14 cellular contexts compared by ENCODE assay signal in genomic region chr5:134568339-134568700, GRCh38. TPM values are rescaled to one million over a fixed set of nuclear protein-coding genes. Genes with fewer than 3 reads are reported as not detected.
DNase-seq lines count a peak whose midpoint lies in the region; ATAC-seq and TF ChIP-seq lines count a peak whose summit lies in the region.
"Had no signal": no experiment of that assay in that cellular context is flagged by ENCODE, and none has a peak within 500 bp of the region (broad histone marks: within the 10 kb centered on the region; RNA-seq: fewer than 3 reads in every experiment).

No MANE protein-coding gene starts in this region.

- CTCF ChIA-PET in CD8-positive, alpha-beta T cell (lab: Charles Lee), result interaction anchor here (0.8 to 1.0 kb wide), 2 partner anchors 10 to 13 kb away, joined by 3 to 4 read pairs; no protein-coding TSS in a partner anchor

- no peak overlapping the region for H3K27ac ChIP-seq in CD8-positive, alpha-beta T cell (ENCODE audit: low read depth, low read length)
- H3K27ac ChIP-seq in right atrium auricular region, result peak overlapping the region; percentile 74 to 91
- H3K27ac ChIP-seq: SJCRH30 had no signal

- H3K9me3 Mint-ChIP-seq in CD8-positive, alpha-beta T cell, result no peaks in the 10 kb centered on the region
- no peaks in the 10 kb centered on the region for H3K9me3 Mint-ChIP-seq in activated T-helper 17 cell treated with anti-CD3 and anti-CD28 coated beads, Interleukin-2, amount 50 U/mL, for 72 hours
- H3K9me3 Mint-ChIP-seq: GM23338 had no signal

- H3K4me2 ChIP-seq in skeletal muscle satellite cell (ENCODE audit: low read length), result peak overlapping the region; percentile 64
- H3K4me2 ChIP-seq: GM23338 had no signal

- peaks cover 87% of the 10 kb centered on the region for H3K36me3 Mint-ChIP-seq in CD8-positive, alpha-beta T cell
- peaks cover 100% of the 10 kb centered on the region for H3K36me3 Mint-ChIP-seq in activated T-helper 17 cell treated with anti-CD3 and anti-CD28 coated beads, Interleukin-2, amount 50 U/mL, for 72 hours (ENCODE audit: low read depth)

- no peak for DNase-seq in CD8-positive, alpha-beta T cell
- DNase-seq in right atrium auricular region (ENCODE audit: low spot score) (no peak), medulla oblongata (ENCODE audit: extremely low spot score) (no peak), SKM-1 treated with dmso at 0.1 percent for 144 hours (lab: John Stamatoyannopoulos, UW; ENCODE audit: unreplicated experiment) (no peak), SW480 (ENCODE audit: low spot score) (no peak)
- DNase-seq: activated CD4-positive, CD25-positive, alpha-beta regulatory T cell treated with anti-CD3 and anti-CD28 coated beads, Interleukin-2, amount 50 U/mL, for 72 hours; NCI-H1048; NCI-H524 treated with DMSO at 0.1 percent for 48 hours; SJCRH30 had no signal

- no peaks in the 10 kb centered on the region for H3K4me1 ChIP-seq in CD8-positive, alpha-beta T cell (ENCODE audit: insufficient read depth, low read length)
- H3K4me1 ChIP-seq in right atrium auricular region, result peaks cover 0 to 51% of the 10 kb centered on the region in 2 donors
- H3K4me1 ChIP-seq in skeletal muscle satellite cell (ENCODE audit: control insufficient read depth, insufficient read depth, low read length), result peaks cover 30% of the 10 kb centered on the region
- H3K4me1 ChIP-seq: SJCRH30 had no signal

- no peak overlapping the region for H3K4me3 ChIP-seq in CD8-positive, alpha-beta T cell (ENCODE audit: low read depth, low read length)
- H3K4me3 ChIP-seq in right atrium auricular region (no peak overlapping the region), skeletal muscle satellite cell (ENCODE audit: low read length) (peak overlapping the region; percentile 11)
- H3K4me3 ChIP-seq: GM23338, SJCRH30 had no signal

- no peaks in the 10 kb centered on the region for H3K27me3 ChIP-seq in CD8-positive, alpha-beta T cell (ENCODE audit: insufficient read depth, low read length)
- H3K27me3 ChIP-seq in right atrium auricular region (no peaks in the 10 kb centered on the region), skeletal muscle satellite cell (ENCODE audit: control insufficient read depth, insufficient read depth, low read length) (no peaks in the 10 kb centered on the region)

- H3K9me3 ChIP-seq in CD8-positive, alpha-beta T cell (ENCODE audit: low read length), result no peaks in the 10 kb centered on the region
- H3K9me3 ChIP-seq in right atrium auricular region (no peaks in the 10 kb centered on the region), skeletal muscle satellite cell (replicated peaks; ENCODE audit: low read length) (no peaks in the 10 kb centered on the region)
- H3K9me3 ChIP-seq: SJCRH30 had no signal

- H3K9ac ChIP-seq in skeletal muscle satellite cell (ENCODE audit: low read depth, low read length), result peak overlapping the region; percentile 54

- no peak overlapping the region for H3K4me3 Mint-ChIP-seq in CD8-positive, alpha-beta T cell
- no peak overlapping the region for H3K4me3 Mint-ChIP-seq in activated T-helper 17 cell treated with anti-CD3 and anti-CD28 coated beads, Interleukin-2, amount 50 U/mL, for 72 hours
- H3K4me3 Mint-ChIP-seq: activated naive CD8-positive, alpha-beta T cell; GM23338 had no signal

- no peak for TF ChIP-seq CTCF in CD8-positive, alpha-beta T cell (IDR thresholded peaks at IDR 0.05)
- TF ChIP-seq CTCF in right atrium auricular region (IDR thresholded peaks at IDR 0.05), result no peak

- POLR2A ChIA-PET in CD8-positive, alpha-beta T cell (lab: Charles Lee), result no interaction called here

- peaks cover 19% of the 10 kb centered on the region for H3K4me1 Mint-ChIP-seq in CD8-positive, alpha-beta T cell (ENCODE audit: low read depth)
- no peaks in the 10 kb centered on the region for H3K4me1 Mint-ChIP-seq in activated T-helper 17 cell treated with anti-CD3 and anti-CD28 coated beads, Interleukin-2, amount 50 U/mL, for 72 hours

- peaks cover 92% of the 10 kb centered on the region for H3K36me3 ChIP-seq in CD8-positive, alpha-beta T cell (ENCODE audit: insufficient read depth, low read length)
- H3K36me3 ChIP-seq in right atrium auricular region (peaks cover 66% of the 10 kb centered on the region), skeletal muscle satellite cell (ENCODE audit: insufficient read depth, low read length) (peaks cover 69% of the 10 kb centered on the region)
- H3K36me3 ChIP-seq: SJCRH30 had no signal

- no peak for ATAC-seq in CD8-positive, alpha-beta T cell
- ATAC-seq in activated T-helper 17 cell treated with anti-CD3 and anti-CD28 coated beads, Interleukin-2, amount 50 U/mL, for 72 hours (replicated peaks), result no peak
- ATAC-seq in HG02571 (IDR thresholded peaks at IDR 0.05; ENCODE audit: unreplicated experiment), result no peak
- ATAC-seq: GM23338 had no signal

- H3K27me3 Mint-ChIP-seq in CD8-positive, alpha-beta T cell (ENCODE audit: low read depth), result no peaks in the 10 kb centered on the region
- H3K27me3 Mint-ChIP-seq in activated T-helper 17 cell treated with anti-CD3 and anti-CD28 coated beads, Interleukin-2, amount 50 U/mL, for 72 hours, result no peaks in the 10 kb centered on the region
- H3K27me3 Mint-ChIP-seq: activated naive CD8-positive, alpha-beta T cell had no signal

- H3K27ac Mint-ChIP-seq in CD8-positive, alpha-beta T cell, result peak overlapping the region; percentile 55
- H3K27ac Mint-ChIP-seq in activated T-helper 17 cell treated with anti-CD3 and anti-CD28 coated beads, Interleukin-2, amount 50 U/mL, for 72 hours, result peak overlapping the region; percentile 77

- intact Hi-C loops in CD8-positive, alpha-beta T cell (cut with DNase I, micrococcal nuclease), result no loop called here

RNA-seq across cellular contexts. Expression of gene JADE2, which starts 42.9 kb away (rescaled TPM):
- 100 to 1,000 TPM; 126 to 133 TPM for total RNA-seq in CD8-positive, alpha-beta T cell
- total RNA-seq in activated T-helper 17 cell treated with anti-CD3 and anti-CD28 coated beads, Interleukin-2, amount 50 U/mL, for 72 hours, result 10 to 100 TPM; 75.3 to 93.3 TPM
- 10 to 100 TPM; 37.5 to 47.6 TPM for total RNA-seq in right atrium auricular region
- total RNA-seq in skeletal muscle satellite cell (2012; rRNA removed), result 23.8 and 35.8 TPM in 2 replicates
